8 cellular contexts compared by ENCODE assay signal in the genomic region with DNA sequence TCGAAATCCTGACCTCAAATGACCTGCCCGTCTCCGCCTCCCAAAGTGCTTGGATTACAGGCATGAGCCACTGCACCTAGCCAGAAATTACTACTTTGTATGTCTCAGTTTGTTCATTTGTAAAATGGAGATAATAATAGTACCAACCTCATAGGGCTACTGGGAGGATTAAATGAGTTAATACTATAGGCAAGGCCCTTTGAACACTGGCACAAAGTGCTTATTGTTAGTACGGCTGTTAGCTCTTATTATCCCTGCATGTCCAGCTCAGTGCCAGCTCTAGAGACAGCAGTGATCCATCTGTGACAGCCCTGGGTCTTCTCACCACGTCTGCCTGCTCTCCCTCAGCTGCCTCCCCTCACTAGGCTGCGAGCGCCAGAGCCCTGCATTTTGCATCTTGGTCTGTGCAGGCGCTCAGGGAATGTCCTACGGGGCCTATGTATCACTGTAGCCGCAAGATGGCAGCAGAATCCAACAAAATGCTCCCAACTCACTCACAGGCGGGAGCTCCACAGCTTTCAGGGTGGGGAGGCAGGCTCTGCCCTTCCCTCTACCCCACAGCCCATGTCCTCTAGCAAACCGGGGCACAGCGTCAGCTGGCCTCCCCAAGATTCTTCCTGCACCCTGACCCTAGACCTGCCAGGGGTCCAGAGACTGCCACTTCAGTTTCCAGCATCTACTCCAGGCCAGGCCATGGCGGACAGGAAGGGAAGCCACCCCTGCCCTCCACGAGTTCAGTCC. TPM values are rescaled to one million over a fixed set of nuclear protein-coding genes. Genes with fewer than 3 reads are reported as not detected.
DNase-seq lines count a peak whose midpoint lies in the region; ATAC-seq, FAIRE-seq and TF ChIP-seq lines count a peak whose summit lies in the region.

No MANE protein-coding gene starts in this region.

- peaks cover 6 to 10% (median 6%) of the 10 kb centered on the region in 7 donors for H3K4me1 Mint-ChIP-seq in naive thymus-derived CD4-positive, alpha-beta T cell
- peaks cover 4% of the 10 kb centered on the region for H3K4me1 Mint-ChIP-seq in stimulated activated naive CD8-positive, alpha-beta T cell treated with anti-CD3 and anti-CD28 coated beads, Interleukin-15, Interleukin-2, amounts not matched to agents 100 ng/mL and 50 ng/mL, for 24 hours (ENCODE audit: low read depth)

- CTCF ChIA-PET in naive thymus-derived CD4-positive, alpha-beta T cell (lab: Charles Lee) = interaction anchor here (0.6 to 7.2 kb wide), 41 partner anchors 8 to 609 kb away, joined by 3 to 141 read pairs (median 4); a partner anchor contains a TSS

- no peaks in the 10 kb centered on the region for H3K9me3 ChIP-seq in naive thymus-derived CD4-positive, alpha-beta T cell (ENCODE audit: control insufficient read depth in 2 of 3, low read length in 3 of 3)

- peaks cover 4 to 11% of the 10 kb centered on the region in 2 donors for H3K4me1 ChIP-seq in naive thymus-derived CD4-positive, alpha-beta T cell (ENCODE audit: control insufficient read depth in 2 of 2, insufficient read depth in 2 of 2, low read length in 2 of 2)

- no peaks in the 10 kb centered on the region for H3K9me3 Mint-ChIP-seq in naive thymus-derived CD4-positive, alpha-beta T cell
- H3K9me3 Mint-ChIP-seq in stimulated activated naive CD8-positive, alpha-beta T cell treated with anti-CD3 and anti-CD28 coated beads, Interleukin-15, Interleukin-2, amounts not matched to agents 100 ng/mL and 50 ng/mL, for 24 hours = no peaks in the 10 kb centered on the region

- H3K27me3 ChIP-seq in naive thymus-derived CD4-positive, alpha-beta T cell (ENCODE audit: control insufficient read depth in 2 of 2, insufficient read depth in 2 of 2, low read length in 2 of 2) = no peaks in the 10 kb centered on the region

- peak; percentile 95 for TF ChIP-seq CTCF in D721Med (IDR thresholded peaks at IDR 0.05; ENCODE audit: insufficient read depth, missing control alignments)

- intact Hi-C loops in naive thymus-derived CD4-positive, alpha-beta T cell (cut with micrococcal nuclease) = loop anchor here (1.0 to 5.0 kb wide), 12 partner anchors 82 to 1119 kb away; a partner anchor contains a TSS

- no peaks in the 10 kb centered on the region for H3K36me3 Mint-ChIP-seq in naive thymus-derived CD4-positive, alpha-beta T cell
- no peaks in the 10 kb centered on the region for H3K36me3 Mint-ChIP-seq in stimulated activated naive CD8-positive, alpha-beta T cell treated with anti-CD3 and anti-CD28 coated beads, Interleukin-15, Interleukin-2, amounts not matched to agents 100 ng/mL and 50 ng/mL, for 24 hours (ENCODE audit: low read depth)

- H3K4me3 Mint-ChIP-seq in naive thymus-derived CD4-positive, alpha-beta T cell = no peak overlapping the region
- no peak overlapping the region for H3K4me3 Mint-ChIP-seq in stimulated activated naive CD8-positive, alpha-beta T cell treated with anti-CD3 and anti-CD28 coated beads, Interleukin-15, Interleukin-2, amounts not matched to agents 100 ng/mL and 50 ng/mL, for 24 hours

- no peaks in the 10 kb centered on the region for H3K36me3 ChIP-seq in naive thymus-derived CD4-positive, alpha-beta T cell (ENCODE audit: control insufficient read depth in 2 of 3, insufficient read depth in 3 of 3, low read length in 3 of 3)

- no peak overlapping the region for H3K27ac ChIP-seq in naive thymus-derived CD4-positive, alpha-beta T cell (ENCODE audit: low read depth, low read length)

- FAIRE-seq in D721Med (lab: Jason Lieb, UNC) = peak; percentile 60

- ATAC-seq in GM19468 (IDR thresholded peaks at IDR 0.05; ENCODE audit: extremely low read depth, unreplicated experiment) (peak; percentile 78), HG03571 (IDR thresholded peaks at IDR 0.05; ENCODE audit: unreplicated experiment) (peak; percentile 83)
- ATAC-seq in naive thymus-derived CD4-positive, alpha-beta T cell = peak; percentile 97

- DNase-seq in D721Med (ENCODE audit: insufficient read length, low spot score) = peak; percentile 93
- peak; percentile 56 for DNase-seq in NOMO-1 treated with dmso at 0.1 percent for 144 hours (lab: John Stamatoyannopoulos, UW; ENCODE audit: unreplicated experiment)
- DNase-seq in activated CD8-positive, alpha-beta memory T cell treated with anti-CD3 and anti-CD28 coated beads, Interleukin-2, amount 50 U/mL, for 48 hours = peak; percentile 82
- DNase-seq in erythroblast (lab: John Stamatoyannopoulos, UW) = peak; percentile 63 to 79
- DNase-seq in naive thymus-derived CD4-positive, alpha-beta T cell = peak; percentile 56 to 84 (median 80)

- H3K27me3 Mint-ChIP-seq in naive thymus-derived CD4-positive, alpha-beta T cell = no peaks in the 10 kb centered on the region
- H3K27me3 Mint-ChIP-seq in stimulated activated naive CD8-positive, alpha-beta T cell treated with anti-CD3 and anti-CD28 coated beads, Interleukin-15, Interleukin-2, amounts not matched to agents 100 ng/mL and 50 ng/mL, for 24 hours = no peaks in the 10 kb centered on the region

- no peak for TF ChIP-seq POLR2A in erythroblast (IDR thresholded peaks at IDR 0.05; ENCODE audit: low read length)

- H3K4me3 ChIP-seq in naive thymus-derived CD4-positive, alpha-beta T cell (ENCODE audit: low read length) = no peak overlapping the region

- POLR2A ChIA-PET in naive thymus-derived CD4-positive, alpha-beta T cell (lab: Charles Lee) = interaction anchor here (0.7 to 33.2 kb wide), 6 partner anchors 9 to 247 kb away, joined by 3 to 978 read pairs (median 6); a partner anchor contains a TSS

- H3K27ac Mint-ChIP-seq in naive thymus-derived CD4-positive, alpha-beta T cell = peak overlapping the region in 6 of 9 donors; percentile 16 to 91 (median 60)
- peak overlapping the region; percentile 9 for H3K27ac Mint-ChIP-seq in stimulated activated naive CD8-positive, alpha-beta T cell treated with anti-CD3 and anti-CD28 coated beads, Interleukin-15, Interleukin-2, amounts not matched to agents 100 ng/mL and 50 ng/mL, for 24 hours

RNA-seq across cellular contexts. Expression of a gene that starts 17.7 kb away (rescaled TPM):
- total RNA-seq in naive thymus-derived CD4-positive, alpha-beta T cell = 100 to 1,000 TPM; 276 to 403 (median 375) TPM
- 10 to 100 TPM; 20.5 to 39.6 TPM for polyA plus RNA-seq in naive thymus-derived CD4-positive, alpha-beta T cell
